3 cellular contexts compared by ENCODE assay signal in genomic region chr5:180703912-180704311, GRCh38.
TF ChIP-seq lines count a peak whose summit lies in the region.

No MANE protein-coding gene starts in this region.

TF ChIP-seq in HEK293, 187 proteins besides CTCF, POLR2A, EP300 and RAD21 (continues in another document):
- TF ChIP-seq EGR2 (tag by site-specific recombination; IDR thresholded peaks at IDR 0.05; ENCODE audit: low read depth) (peak; percentile 53; the same call in 1 of the 2 replicates), ZFP37 (tag by site-specific recombination; IDR thresholded peaks at IDR 0.05) (0 out of 2 replicates have a peak, but pooled peaks have one; percentile 23), HOXD13 (CRISPR knock-in tag; IDR thresholded peaks at IDR 0.05; ENCODE audit: borderline replicate concordance) (no peak), GLI2 (tag by site-specific recombination; IDR thresholded peaks at IDR 0.05; ENCODE audit: borderline replicate concordance, low read depth) (no peak), ZNF138 (tag by site-specific recombination; IDR thresholded peaks at IDR 0.05; ENCODE audit: borderline replicate concordance) (no peak), ZNF433 (tag by site-specific recombination; IDR thresholded peaks at IDR 0.05; ENCODE audit: low read depth) (no peak), KLF7 (tag by site-specific recombination; IDR thresholded peaks at IDR 0.05; ENCODE audit: borderline replicate concordance) (no peak), ZNF19 (tag by site-specific recombination; IDR thresholded peaks at IDR 0.05; ENCODE audit: low read depth) (no peak), INSM2 (tag by site-specific recombination; IDR thresholded peaks at IDR 0.05) (no peak), ZNF48 (tag by site-specific recombination; IDR thresholded peaks at IDR 0.05) (no peak), ZNF76 (tag by site-specific recombination; IDR thresholded peaks at IDR 0.05; ENCODE audit: borderline replicate concordance, low read depth) (no peak), ZNF660 (tag by site-specific recombination; IDR thresholded peaks at IDR 0.05) (no peak), TRIM28 (IDR thresholded peaks at IDR 0.05; ENCODE audit: borderline replicate concordance, low read length) (no peak), ATF2 (tag by site-specific recombination; IDR thresholded peaks at IDR 0.05; ENCODE audit: low read depth) (0 out of 2 replicates have a peak, but pooled peaks have one; percentile 9), ZNF24 (tag by site-specific recombination; IDR thresholded peaks at IDR 0.05) (no peak), ZNF610 (tag by site-specific recombination; IDR thresholded peaks at IDR 0.05; ENCODE audit: borderline replicate concordance) (no peak), ZNF211 (tag by site-specific recombination; IDR thresholded peaks at IDR 0.05; ENCODE audit: low read depth) (no peak), ZNF692 (tag by site-specific recombination; IDR thresholded peaks at IDR 0.05) (no peak)

TF ChIP-seq in K562, 482 proteins besides CTCF, POLR2A, EP300 and RAD21:
- no peak for TF ChIP-seq RCOR1 (IDR thresholded peaks at IDR 0.05; ENCODE audit: borderline replicate concordance in 1 of 2, low read depth in 2 of 2, low read length in 2 of 2)
- TF ChIP-seq ATF3 (IDR thresholded peaks at IDR 0.05): 0 out of 2 replicates have a peak, but pooled peaks have one; percentile 6
- no peak for TF ChIP-seq ATF3 (CRISPR knock-in tag; conservative IDR thresholded peaks at IDR 0.05)

TF ChIP-seq in GM12891, 5 proteins besides CTCF, POLR2A, EP300 and RAD21:
- TF ChIP-seq SPI1 (IDR thresholded peaks at IDR 0.05; ENCODE audit: low read depth, low read length) (no peak), POLR2AphosphoS5 (IDR thresholded peaks at IDR 0.05; ENCODE audit: low read depth, low read length) (no peak), PAX5 (IDR thresholded peaks at IDR 0.05; ENCODE audit: insufficient read depth, low read length, severe bottlenecking) (no peak), TAF1 (IDR thresholded peaks at IDR 0.05; ENCODE audit: low read depth, low read length) (no peak), POU2F2 (IDR thresholded peaks at IDR 0.05; ENCODE audit: low read depth, low read length) (no peak)
